8 cellular contexts compared by ENCODE assay signal in the genomic region with DNA sequence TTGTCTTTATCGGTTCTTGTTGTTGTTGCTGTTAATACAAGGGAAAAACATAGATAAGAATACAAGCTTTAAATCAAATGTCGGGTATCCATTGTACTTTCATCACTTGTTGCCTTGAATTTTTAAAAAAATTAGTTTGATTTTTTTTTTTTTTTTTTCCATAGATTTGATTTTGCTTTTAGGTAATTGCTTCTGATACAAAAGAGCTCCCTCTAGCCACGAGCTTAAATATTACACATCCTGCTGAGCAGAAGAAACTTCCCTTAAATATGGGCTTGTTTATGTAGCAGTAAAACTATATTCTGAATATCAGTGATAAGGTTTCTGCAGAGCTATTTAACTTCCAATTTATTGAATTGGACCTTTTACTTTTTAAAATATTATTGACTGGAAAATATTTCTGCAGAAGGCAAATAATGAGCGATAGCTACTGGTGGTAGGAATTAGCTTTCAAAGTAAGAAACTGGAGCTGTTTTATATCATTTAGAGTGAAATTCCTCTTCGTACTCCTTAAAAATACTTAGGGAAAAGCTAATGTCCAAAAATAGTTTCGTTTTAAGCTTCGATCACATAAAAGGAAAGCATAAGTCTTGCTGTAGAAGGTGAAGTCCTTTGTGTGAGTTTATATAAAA.
DNase-seq lines count a peak whose midpoint lies in the region; ATAC-seq and TF ChIP-seq lines count a peak whose summit lies in the region.

No MANE protein-coding gene starts in this region.

- TF ChIP-seq POLR2A in vagina (IDR thresholded peaks at IDR 0.05), result no peak

- H3K4me1 Mint-ChIP-seq in mesothelial cell of epicardium, result no peaks in the 10 kb centered on the region

- peak; percentile 77 for DNase-seq in Karpas-422
- DNase-seq in astrocyte of the hippocampus (ENCODE audit: low read depth, low spot score), result peak; percentile 53
- DNase-seq in mesothelial cell of epicardium (ENCODE audit: low spot score in 2 of 2, unreplicated experiment in 2 of 2), result no peak
- no peak for DNase-seq in posterior cingulate gyrus
- DNase-seq in vagina (ENCODE audit: extremely low spot score in 2 of 2), result no peak

- no peak overlapping the region for H3K4me3 ChIP-seq in Karpas-422 (ENCODE audit: low read length)
- H3K4me3 ChIP-seq in vagina, result no peak overlapping the region

- ATAC-seq in GM18909 (IDR thresholded peaks at IDR 0.05; ENCODE audit: poor library complexity, unreplicated experiment) (peak; percentile 67), HG03045 (IDR thresholded peaks at IDR 0.05; ENCODE audit: unreplicated experiment) (no peak)

- H3K36me3 Mint-ChIP-seq in mesothelial cell of epicardium, result peaks cover 8% of the 10 kb centered on the region

- H3K79me2 ChIP-seq in Karpas-422 (ENCODE audit: low read length), result no peaks in the 10 kb centered on the region

- no peak overlapping the region for H2AFZ ChIP-seq in Karpas-422 (ENCODE audit: low read length)

- no peaks in the 10 kb centered on the region for H3K9me3 ChIP-seq in Karpas-422 (ENCODE audit: low read length)
- H3K9me3 ChIP-seq in vagina, result no peaks in the 10 kb centered on the region

- no peaks in the 10 kb centered on the region for H3K27me3 Mint-ChIP-seq in mesothelial cell of epicardium (ENCODE audit: low read depth)

- peaks cover 11% of the 10 kb centered on the region for H3K9me3 Mint-ChIP-seq in mesothelial cell of epicardium

- TF ChIP-seq CTCF in C4-2B (conservative IDR thresholded peaks at IDR 0.05), result peak; percentile 86
- peak; percentile 69 for TF ChIP-seq CTCF in mesothelial cell of epicardium (IDR thresholded peaks at IDR 0.05; ENCODE audit: unreplicated experiment)
- no peak for TF ChIP-seq CTCF in vagina (IDR thresholded peaks at IDR 0.05)

- no peaks in the 10 kb centered on the region for H3K9me2 ChIP-seq in Karpas-422 (replicated peaks; ENCODE audit: insufficient read depth, low read length)

- H3K4me1 ChIP-seq in Karpas-422 (ENCODE audit: low read length) (no peaks in the 10 kb centered on the region), vagina (no peaks in the 10 kb centered on the region)

- no peak overlapping the region for H3K27ac ChIP-seq in C4-2B
- no peak overlapping the region for H3K27ac ChIP-seq in Karpas-422 (ENCODE audit: low read length)
- H3K27ac ChIP-seq in vagina, result no peak overlapping the region

- H3K36me3 ChIP-seq in Karpas-422 (ENCODE audit: insufficient read depth, low read length), result no peaks in the 10 kb centered on the region
- no peaks in the 10 kb centered on the region for H3K36me3 ChIP-seq in vagina

- H3K27ac Mint-ChIP-seq in mesothelial cell of epicardium, result no peak overlapping the region

- no peak overlapping the region for H3K9ac ChIP-seq in Karpas-422 (ENCODE audit: low read length)

- H3K4me2 ChIP-seq in Karpas-422 (ENCODE audit: low read depth, low read length, poor library complexity, severe bottlenecking), result no peak overlapping the region

- H3K27me3 ChIP-seq in Karpas-422 (ENCODE audit: low read length) (no peaks in the 10 kb centered on the region), vagina (no peaks in the 10 kb centered on the region)

- H3K4me3 Mint-ChIP-seq in mesothelial cell of epicardium, result no peak overlapping the region

- H4K20me1 ChIP-seq in Karpas-422 (ENCODE audit: insufficient read depth, low read depth, low read length), result no peaks in the 10 kb centered on the region

- intact Hi-C loops in posterior cingulate gyrus (cut with DNase I) (no loop called here), vagina (cut with DNase I) (no loop called here)

Comparison
In these comparisons a context has a peak if more than half of its experiments do, and no peak if none do; other contexts are left out.
1. CTCF ChIP-seq: peak in C4-2B (single experiment) and mesothelial cell of epicardium (single experiment); none in vagina (0 of 3).
2. DNase-seq: peak in Karpas-422 (single experiment) and astrocyte of the hippocampus (single experiment); none in mesothelial cell of epicardium (0 of 2), posterior cingulate gyrus (0 of 10) and vagina (0 of 2).